Comparison of ENCODE assay signal across 13 cellular contexts in the genomic region with DNA sequence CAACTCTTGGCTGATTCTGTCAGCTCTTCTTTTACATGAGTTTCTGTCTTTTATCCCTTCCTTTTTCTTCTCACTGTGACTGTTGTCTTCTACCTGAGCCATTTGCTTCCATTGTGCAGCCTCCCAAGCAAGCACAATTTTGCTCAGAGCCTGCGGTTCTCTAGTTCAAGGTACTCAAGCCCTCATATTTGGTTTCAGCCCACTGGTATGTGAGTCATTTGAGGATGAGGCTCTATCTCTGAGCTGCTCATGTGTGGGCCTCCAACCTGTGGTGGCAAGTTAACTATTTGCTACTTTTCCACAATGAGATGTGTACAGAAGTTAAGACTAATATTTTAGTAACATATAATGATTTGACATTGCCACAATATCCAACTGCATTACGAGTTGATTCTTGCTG.
DNase-seq lines count a peak whose midpoint lies in the region; ATAC-seq and TF ChIP-seq lines count a peak whose summit lies in the region.
"Had no signal": no experiment of that assay in that cellular context is flagged by ENCODE, and none has a peak within 500 bp of the region (broad histone marks: within the 10 kb centered on the region; RNA-seq: fewer than 3 reads in every experiment).

No MANE protein-coding gene starts in this region.

- H3K27me3 Mint-ChIP-seq in endodermal cell (ENCODE audit: insufficient read depth): no peaks in the 10 kb centered on the region
- H3K27me3 Mint-ChIP-seq: progenitor cell of endocrine pancreas had no signal

- 96 to 100% methylated on average over 1 of the region's 2 CpGs for WGBS in endodermal cell (ENCODE audit: insufficient coverage in 1 of 2, insufficient read length in 1 of 2), 2 experiments

- H3K9ac ChIP-seq in endodermal cell (ENCODE audit: extremely low read depth, low read length, poor library complexity, severe bottlenecking): no peak overlapping the region

- H3K4me3 Mint-ChIP-seq in endodermal cell: no peak overlapping the region

- ATAC-seq in activated CD4-positive, CD25-positive, alpha-beta regulatory T cell treated with anti-CD3 and anti-CD28 coated beads, Interleukin-2, amount 50 U/mL, for 24 hours: peak; percentile 84 to 94
- peak; percentile 76 for ATAC-seq in GM21576 (IDR thresholded peaks at IDR 0.05; ENCODE audit: unreplicated experiment)
- peak; percentile 96 for ATAC-seq in HG03175 (IDR thresholded peaks at IDR 0.05; ENCODE audit: unreplicated experiment)
- ATAC-seq: left colon had no signal

- H3K27me3 ChIP-seq in endodermal cell (ENCODE audit: control insufficient read depth, insufficient read depth, low read length, poor library complexity, severe bottlenecking): no peaks in the 10 kb centered on the region
- no peaks in the 10 kb centered on the region for H3K27me3 ChIP-seq in H7 (ENCODE audit: control insufficient read depth, insufficient read depth, low read length)

- peaks cover 34% of the 10 kb centered on the region for H3K36me3 Mint-ChIP-seq in endodermal cell (ENCODE audit: low read depth)

- H3K4me1 ChIP-seq in endodermal cell (ENCODE audit: control insufficient read depth, insufficient read depth, low read length): no peaks in the 10 kb centered on the region

- peaks cover 10% of the 10 kb centered on the region for H3K4me1 Mint-ChIP-seq in endodermal cell

- H3K27ac Mint-ChIP-seq in endodermal cell: no peak overlapping the region
- H3K27ac Mint-ChIP-seq: progenitor cell of endocrine pancreas had no signal

- H3K36me3 ChIP-seq in endodermal cell (ENCODE audit: control insufficient read depth, insufficient read depth, low read length) (no peaks in the 10 kb centered on the region), H7 (replicated peaks; ENCODE audit: control insufficient read depth, insufficient read depth, low read length) (peaks cover 5% of the 10 kb centered on the region)

- DNase-seq in activated CD4-positive, CD25-positive, alpha-beta regulatory T cell (lab: John Stamatoyannopoulos, UW): no peak
- DNase-seq in iris pigment epithelial cell (ENCODE audit: low read depth) (peak; percentile 37), KBM-7 (no peak), endodermal cell (no peak), H7 (no peak)
- DNase-seq: amniotic stem cell, left colon had no signal

- H3K9me3 ChIP-seq in endodermal cell (ENCODE audit: control insufficient read depth, low read length): no peaks in the 10 kb centered on the region

- no peak overlapping the region for H3K4me3 ChIP-seq in endodermal cell (ENCODE audit: low read length)
- H3K4me3 ChIP-seq in H7 (ENCODE audit: insufficient read depth, low read depth, low read length): no peak overlapping the region

- in situ Hi-C loops in KBM-7 (cut with MboI; ENCODE audit: low pct_unique_long_range_greater_than_20kb, low sequenced_read_pairs): no loop called here

- no peak overlapping the region for H3K27ac ChIP-seq in endodermal cell (ENCODE audit: low read depth, low read length)
- H3K27ac ChIP-seq: 22Rv1, VCaP had no signal

- no peaks in the 10 kb centered on the region for H3K9me3 Mint-ChIP-seq in endodermal cell

- no peak for TF ChIP-seq CTCF in endodermal cell (conservative IDR thresholded peaks at IDR 0.05)
